ENCODE assay signal across 8 cellular contexts in the genomic region with DNA sequence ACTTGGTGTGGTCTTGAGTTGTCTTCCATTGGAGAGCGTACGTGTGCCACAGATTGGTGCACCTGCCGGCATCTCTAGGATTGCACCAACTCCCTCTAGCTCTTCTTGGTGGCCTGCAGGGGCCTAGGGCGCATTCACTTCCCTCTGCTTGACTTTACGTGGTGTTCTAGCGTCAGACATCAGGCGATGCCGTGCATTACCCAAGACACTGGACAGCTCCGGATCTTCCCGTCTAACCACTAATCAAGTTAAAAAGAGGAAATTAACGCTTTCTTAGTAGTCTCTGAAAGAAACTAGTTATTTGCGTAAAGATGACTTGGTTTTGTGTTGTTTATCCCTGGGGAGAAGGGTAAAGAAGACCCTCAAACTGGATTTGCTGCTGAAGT. TPM values are rescaled to one million over a fixed set of nuclear protein-coding genes. Genes with fewer than 3 reads are reported as not detected.
DNase-seq lines count a peak whose midpoint lies in the region; ATAC-seq and TF ChIP-seq lines count a peak whose summit lies in the region.

No MANE protein-coding gene starts in this region.

- ATAC-seq in GM21447 (IDR thresholded peaks at IDR 0.05; ENCODE audit: unreplicated experiment) (peak; percentile 33), Right ventricle myocardium inferior (peak; percentile 47), HG02798 (IDR thresholded peaks at IDR 0.05; ENCODE audit: poor library complexity, unreplicated experiment) (no peak)

- peak overlapping the region; percentile 85 for H3K4me3 Mint-ChIP-seq in activated T-helper 2 cell treated with anti-CD3 and anti-CD28 coated beads, Interferon-gamma antibody, Interleukin-2, Interleukin-4, amounts not matched to agents 10 μg/mL and 5 μg/mL and 100 μg/mL, durations not matched to agents 14 hours and 24 hours and 36 hours (ENCODE audit: low read depth)

- no peaks in the 10 kb centered on the region for H3K27me3 Mint-ChIP-seq in activated T-helper 2 cell treated with anti-CD3 and anti-CD28 coated beads, Interferon-gamma antibody, Interleukin-2, Interleukin-4, amounts not matched to agents 10 μg/mL and 5 μg/mL and 100 μg/mL, durations not matched to agents 14 hours and 24 hours and 36 hours (ENCODE audit: low read depth)

- H3K4me3 ChIP-seq in LNCaP clone FGC (ENCODE audit: low read depth, low read length) (peak overlapping the region; percentile 75), ovary (peak overlapping the region; percentile 93)

- H3K9me3 ChIP-seq in ovary: no peaks in the 10 kb centered on the region

- intact Hi-C loops in activated T-helper 2 cell treated with anti-CD3 and anti-CD28 coated beads, Interferon-gamma antibody, Interleukin-2, Interleukin-4, amounts not matched to agents 10 μg/mL and 5 μg/mL and 100 μg/mL, durations not matched to agents 14 hours and 24 hours and 36 hours (cut with micrococcal nuclease): loop anchor here (2.0 to 5.0 kb wide), 3 partner anchors 59 to 169 kb away; a partner anchor contains a TSS
- intact Hi-C loops in Right ventricle myocardium inferior (cut with DNase I) (loop anchor here (2.0 kb wide), 1 partner anchor 59 kb away; a partner anchor contains a TSS), ovary (cut with DNase I) (no loop called here)

- H3K27ac ChIP-seq in ovary: no peak overlapping the region

- TF ChIP-seq EP300 in ovary (IDR thresholded peaks at IDR 0.05): no peak

- H3K36me3 Mint-ChIP-seq in activated T-helper 2 cell treated with anti-CD3 and anti-CD28 coated beads, Interferon-gamma antibody, Interleukin-2, Interleukin-4, amounts not matched to agents 10 μg/mL and 5 μg/mL and 100 μg/mL, durations not matched to agents 14 hours and 24 hours and 36 hours (ENCODE audit: low read depth): peaks cover 62% of the 10 kb centered on the region

- H3K4me1 ChIP-seq in ovary (ENCODE audit: insufficient read depth): peaks cover 2% of the 10 kb centered on the region

- WGBS in ovary, 3 donors: 20 to 29% (median 24%) methylated on average over 12 of the region's 12 CpGs

- no peak for TF ChIP-seq CTCF in LNCaP clone FGC (IDR thresholded peaks at IDR 0.05; ENCODE audit: control insufficient read depth, extremely low read depth, insufficient read depth)
- no peak for TF ChIP-seq CTCF in ovary (IDR thresholded peaks at IDR 0.05)

- H3K9me3 Mint-ChIP-seq in activated T-helper 2 cell treated with anti-CD3 and anti-CD28 coated beads, Interferon-gamma antibody, Interleukin-2, Interleukin-4, amounts not matched to agents 10 μg/mL and 5 μg/mL and 100 μg/mL, durations not matched to agents 14 hours and 24 hours and 36 hours: no peaks in the 10 kb centered on the region

- peak overlapping the region; percentile 66 for H3K27ac Mint-ChIP-seq in activated T-helper 2 cell treated with anti-CD3 and anti-CD28 coated beads, Interferon-gamma antibody, Interleukin-2, Interleukin-4, amounts not matched to agents 10 μg/mL and 5 μg/mL and 100 μg/mL, durations not matched to agents 14 hours and 24 hours and 36 hours

- no peaks in the 10 kb centered on the region for H3K27me3 ChIP-seq in ovary

- no peaks in the 10 kb centered on the region for H3K36me3 ChIP-seq in ovary

- DNase-seq in EL: peak; percentile 18
- no peak for DNase-seq in LNCaP clone FGC (ENCODE audit: low read depth)
- DNase-seq in activated T-helper 2 cell treated with anti-CD3 and anti-CD28 coated beads, Interferon-gamma antibody, Interleukin-2, Interleukin-4, amounts not matched to agents 10 μg/mL and 5 μg/mL and 100 μg/mL, durations not matched to agents 14 hours and 24 hours and 36 hours (ENCODE audit: low spot score): no peak
- DNase-seq in Right ventricle myocardium inferior (ENCODE audit: missing footprints): peak; percentile 79
- DNase-seq in ovary: no peak
- DNase-seq in NCI-H1048 (lab: John Stamatoyannopoulos, UW): no peak

- peaks cover 30% of the 10 kb centered on the region for H3K4me1 Mint-ChIP-seq in activated T-helper 2 cell treated with anti-CD3 and anti-CD28 coated beads, Interferon-gamma antibody, Interleukin-2, Interleukin-4, amounts not matched to agents 10 μg/mL and 5 μg/mL and 100 μg/mL, durations not matched to agents 14 hours and 24 hours and 36 hours (ENCODE audit: low read depth)

- no peak for TF ChIP-seq POLR2A in ovary (IDR thresholded peaks at IDR 0.05)

RNA-seq across cellular contexts. Expression of a gene that starts 0.5 kb away (rescaled TPM):
- total RNA-seq in activated T-helper 2 cell treated with anti-CD3 and anti-CD28 coated beads, Interferon-gamma antibody, Interleukin-2, Interleukin-4, amounts not matched to agents 10 μg/mL and 5 μg/mL and 100 μg/mL, durations not matched to agents 14 hours and 24 hours and 36 hours: 23.4 and 24.7 TPM in 2 replicates
- total RNA-seq in Right ventricle myocardium inferior (8.9 TPM), ovary (10 to 100 TPM; 18.1 to 25.5 (median 23.8) TPM)
- polyA plus RNA-seq in ovary: 10 to 100 TPM; 31.5 to 31.7 TPM

RNA-seq across cellular contexts. Expression of a gene that starts 35.9 kb away (rescaled TPM):
- total RNA-seq in activated T-helper 2 cell treated with anti-CD3 and anti-CD28 coated beads, Interferon-gamma antibody, Interleukin-2, Interleukin-4, amounts not matched to agents 10 μg/mL and 5 μg/mL and 100 μg/mL, durations not matched to agents 14 hours and 24 hours and 36 hours: 34.8 and 36.8 TPM in 2 replicates
- total RNA-seq in Right ventricle myocardium inferior: 10.4 TPM
- total RNA-seq in ovary: 10 to 100 TPM; 10.8 to 27.5 (median 20.5) TPM
- 10 to 100 TPM; 13.8 to 30.4 TPM for polyA plus RNA-seq in ovary

RNA-seq across cellular contexts. Expression of a gene that starts 59.1 kb away (rescaled TPM):
- 26.8 and 27.9 TPM in 2 replicates for total RNA-seq in activated T-helper 2 cell treated with anti-CD3 and anti-CD28 coated beads, Interferon-gamma antibody, Interleukin-2, Interleukin-4, amounts not matched to agents 10 μg/mL and 5 μg/mL and 100 μg/mL, durations not matched to agents 14 hours and 24 hours and 36 hours
- total RNA-seq in Right ventricle myocardium inferior (31.6 TPM), ovary (10 to 100 TPM; 20.6 to 47.9 (median 35.1) TPM)
- 10 to 100 TPM; 26.4 to 31.2 TPM for polyA plus RNA-seq in ovary

Comparison
In these comparisons a context has a peak if more than half of its experiments do, and no peak if none do; other contexts are left out.
1. DNase-seq: peak in EL (single experiment) and Right ventricle myocardium inferior (single experiment); none in LNCaP clone FGC (single experiment), activated T-helper 2 cell treated with anti-CD3 and anti-CD28 coated beads, Interferon-gamma antibody, Interleukin-2, Interleukin-4, amounts not matched to agents 10 μg/mL and 5 μg/mL and 100 μg/mL, durations not matched to agents 14 hours and 24 hours and 36 hours (single experiment), ovary (0 of 5) and NCI-H1048 (single experiment).
2. intact Hi-C loops: an anchor here in activated T-helper 2 cell treated with anti-CD3 and anti-CD28 coated beads, Interferon-gamma antibody, Interleukin-2, Interleukin-4, amounts not matched to agents 10 μg/mL and 5 μg/mL and 100 μg/mL, durations not matched to agents 14 hours and 24 hours and 36 hours (2.0 to 5.0 kb wide) and Right ventricle myocardium inferior (2.0 kb wide); none called in ovary.